18 cellular contexts compared by ENCODE assay signal in genomic region chr14:83757896-83758295, GRCh38.
DNase-seq lines count a peak whose midpoint lies in the region; TF ChIP-seq lines count a peak whose summit lies in the region.
"Had no signal": no experiment of that assay in that cellular context is flagged by ENCODE, and none has a peak within 500 bp of the region (broad histone marks: within the 10 kb centered on the region; RNA-seq: fewer than 3 reads in every experiment).

No MANE protein-coding gene starts in this region.

- no peaks in the 10 kb centered on the region for H3K36me3 Mint-ChIP-seq in activated T-helper 1 cell treated with anti-CD3 and anti-CD28 coated beads, Interleukin-12 subunit alpha, Interleukin-12 subunit beta, Interleukin-2, Interleukin-4 antibody, amounts not matched to agents 30 ng/mL and 10 ng/mL and 1 ng/mL, durations not matched to agents 14 hours and 24 hours and 36 hours (ENCODE audit: low read depth)
- H3K36me3 Mint-ChIP-seq: IgD-negative memory B cell had no signal

- no peaks in the 10 kb centered on the region for H3K9me3 ChIP-seq in testis
- no peaks in the 10 kb centered on the region for H3K9me3 ChIP-seq in SJCRH30 (replicated peaks)
- H3K9me3 ChIP-seq: BLaER1 had no signal

- 63 to 69% methylated on average over 3 of the region's 3 CpGs for WGBS in testis, 2 donors

- no peaks in the 10 kb centered on the region for H3K27me3 ChIP-seq in BJ (ENCODE audit: control insufficient read depth, insufficient read depth, low read length)
- no peaks in the 10 kb centered on the region for H3K27me3 ChIP-seq in testis
- no peaks in the 10 kb centered on the region for H3K27me3 ChIP-seq in SJCRH30
- H3K27me3 ChIP-seq: BLaER1 had no signal

- H3K4me3 ChIP-seq in BJ (ENCODE audit: low read depth, low read length) (no peak overlapping the region), HFF-Myc (replicated peaks; ENCODE audit: low read depth, low read length) (no peak overlapping the region), choroid plexus epithelial cell (ENCODE audit: low read depth, low read length) (no peak overlapping the region), foreskin fibroblast (ENCODE audit: low read depth in 1 of 2, low read length in 2 of 2) (no peak overlapping the region), testis (no peak overlapping the region), SJCRH30 (no peak overlapping the region)
- H3K4me3 ChIP-seq: BLaER1, SK-N-MC had no signal

- CTCF ChIA-PET in BJ (lab: Yijun Ruan, JAX) = no interaction called here

- no peak overlapping the region for H3K27ac Mint-ChIP-seq in activated T-helper 1 cell treated with anti-CD3 and anti-CD28 coated beads, Interleukin-12 subunit alpha, Interleukin-12 subunit beta, Interleukin-2, Interleukin-4 antibody, amounts not matched to agents 30 ng/mL and 10 ng/mL and 1 ng/mL, durations not matched to agents 14 hours and 24 hours and 36 hours
- H3K27ac Mint-ChIP-seq: IgD-negative memory B cell had no signal

- no peak overlapping the region for H3K4me3 Mint-ChIP-seq in activated T-helper 1 cell treated with anti-CD3 and anti-CD28 coated beads, Interleukin-12 subunit alpha, Interleukin-12 subunit beta, Interleukin-2, Interleukin-4 antibody, amounts not matched to agents 30 ng/mL and 10 ng/mL and 1 ng/mL, durations not matched to agents 14 hours and 24 hours and 36 hours
- H3K4me3 Mint-ChIP-seq: IgD-negative memory B cell had no signal

- no peaks in the 10 kb centered on the region for H3K4me1 ChIP-seq in testis
- H3K4me1 ChIP-seq in SJCRH30 = no peaks in the 10 kb centered on the region
- H3K4me1 ChIP-seq: BLaER1 had no signal

- no peaks in the 10 kb centered on the region for H3K27me3 Mint-ChIP-seq in activated T-helper 1 cell treated with anti-CD3 and anti-CD28 coated beads, Interleukin-12 subunit alpha, Interleukin-12 subunit beta, Interleukin-2, Interleukin-4 antibody, amounts not matched to agents 30 ng/mL and 10 ng/mL and 1 ng/mL, durations not matched to agents 14 hours and 24 hours and 36 hours (ENCODE audit: insufficient read depth)
- H3K27me3 Mint-ChIP-seq: IgD-negative memory B cell had no signal

- intact Hi-C loops in activated T-helper 1 cell treated with anti-CD3 and anti-CD28 coated beads, Interleukin-12 subunit alpha, Interleukin-12 subunit beta, Interleukin-2, Interleukin-4 antibody, amounts not matched to agents 30 ng/mL and 10 ng/mL and 1 ng/mL, durations not matched to agents 14 hours and 24 hours and 36 hours (cut with micrococcal nuclease) = no loop called here
- intact Hi-C loops in testis (cut with DNase I; ENCODE audit: low total_unique reads) = no loop called here

- no peaks in the 10 kb centered on the region for H3K4me1 Mint-ChIP-seq in activated T-helper 1 cell treated with anti-CD3 and anti-CD28 coated beads, Interleukin-12 subunit alpha, Interleukin-12 subunit beta, Interleukin-2, Interleukin-4 antibody, amounts not matched to agents 30 ng/mL and 10 ng/mL and 1 ng/mL, durations not matched to agents 14 hours and 24 hours and 36 hours (ENCODE audit: low read depth)
- H3K4me1 Mint-ChIP-seq: IgD-negative memory B cell had no signal

- no peak for TF ChIP-seq POLR2A in testis (IDR thresholded peaks at IDR 0.05)

- TF ChIP-seq CTCF in BJ (IDR thresholded peaks at IDR 0.05; ENCODE audit: insufficient read depth, low read depth, low read length) (no peak), HFF-Myc (IDR thresholded peaks at IDR 0.05; ENCODE audit: low read depth, low read length, missing control alignments) (no peak), choroid plexus epithelial cell (conservative IDR thresholded peaks at IDR 0.05; ENCODE audit: low read depth, low read length) (no peak), foreskin fibroblast (IDR thresholded peaks at IDR 0.05; ENCODE audit: low read depth, low read length) (no peak), testis (IDR thresholded peaks at IDR 0.05) (no peak)

- H3K36me3 ChIP-seq in BJ (ENCODE audit: control insufficient read depth, insufficient read depth, low read length) (no peaks in the 10 kb centered on the region), testis (ENCODE audit: low read depth, missing control alignments) (no peaks in the 10 kb centered on the region), SJCRH30 (no peaks in the 10 kb centered on the region)
- H3K36me3 ChIP-seq: BLaER1 had no signal

- DNase-seq in BJ (ENCODE audit: low read depth) (peak; percentile 55), HFF-Myc (ENCODE audit: extremely low read depth, low read depth) (peak; percentile 53), choroid plexus epithelial cell (ENCODE audit: low read depth) (peak; percentile 84), foreskin fibroblast (peak; percentile 70 to 89), T-helper 2 cell (no peak), testis (no peak), SJCRH30 (no peak)
- no peak for DNase-seq in activated T-helper 1 cell treated with anti-CD3 and anti-CD28 coated beads, Interleukin-12 subunit alpha, Interleukin-12 subunit beta, Interleukin-2, Interleukin-4 antibody, amounts not matched to agents 30 ng/mL and 10 ng/mL and 1 ng/mL, durations not matched to agents 14 hours and 24 hours and 36 hours (ENCODE audit: low spot score)
- DNase-seq: ACHN, MV-4-11, NCI-H1417 treated with DMSO at 0.1 percent for 48 hours, NCI-H2107, NCI-H446 treated with DMSO at 0.1 percent for 48 hours, NCI-H748 treated with DMSO at 0.1 percent for 48 hours, PC-3 had no signal

- peaks cover 6% of the 10 kb centered on the region for H3K9me3 Mint-ChIP-seq in activated T-helper 1 cell treated with anti-CD3 and anti-CD28 coated beads, Interleukin-12 subunit alpha, Interleukin-12 subunit beta, Interleukin-2, Interleukin-4 antibody, amounts not matched to agents 30 ng/mL and 10 ng/mL and 1 ng/mL, durations not matched to agents 14 hours and 24 hours and 36 hours

- POLR2A ChIA-PET in BJ (lab: Charles Lee) = no interaction called here

- no peak overlapping the region for H3K27ac ChIP-seq in testis
- no peak overlapping the region for H3K27ac ChIP-seq in SJCRH30
- H3K27ac ChIP-seq: BLaER1, SK-N-MC had no signal

Comparison
In these comparisons a context has a peak if more than half of its experiments do, and no peak if none do; other contexts are left out.
1. DNase-seq: peak in BJ (single experiment), HFF-Myc (single experiment), choroid plexus epithelial cell (single experiment) and foreskin fibroblast (2 of 2); none in T-helper 2 cell (0 of 5), activated T-helper 1 cell treated with anti-CD3 and anti-CD28 coated beads, Interleukin-12 subunit alpha, Interleukin-12 subunit beta, Interleukin-2, Interleukin-4 antibody, amounts not matched to agents 30 ng/mL and 10 ng/mL and 1 ng/mL, durations not matched to agents 14 hours and 24 hours and 36 hours (single experiment), testis (single experiment) and SJCRH30 (0 of 2).